Comparison of ENCODE assay signal across 1 cellular context in the genomic region with DNA sequence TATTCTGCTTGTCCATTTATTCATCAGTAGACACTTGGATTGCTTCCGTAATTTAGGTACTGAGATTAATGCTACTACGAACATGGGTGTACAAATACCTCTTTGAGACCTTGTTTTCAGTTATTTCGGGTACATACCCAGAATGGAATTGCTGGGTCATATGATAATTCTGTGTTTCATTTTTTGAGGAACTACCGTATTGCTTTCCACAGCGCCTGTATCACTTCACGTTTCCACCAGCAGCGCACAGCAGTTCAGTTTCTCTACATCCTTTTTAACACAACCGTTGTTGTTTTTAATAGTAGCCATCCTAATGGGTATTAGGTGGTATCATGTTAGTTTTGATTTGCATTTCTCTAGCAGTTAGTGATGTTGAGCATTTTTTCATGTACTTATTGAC.
TF ChIP-seq lines count a peak whose summit lies in the region.

No MANE protein-coding gene starts in this region.

TF ChIP-seq in GM12878, 131 proteins besides CTCF, POLR2A, EP300 and RAD21:
- TF ChIP-seq, protein P1, sequence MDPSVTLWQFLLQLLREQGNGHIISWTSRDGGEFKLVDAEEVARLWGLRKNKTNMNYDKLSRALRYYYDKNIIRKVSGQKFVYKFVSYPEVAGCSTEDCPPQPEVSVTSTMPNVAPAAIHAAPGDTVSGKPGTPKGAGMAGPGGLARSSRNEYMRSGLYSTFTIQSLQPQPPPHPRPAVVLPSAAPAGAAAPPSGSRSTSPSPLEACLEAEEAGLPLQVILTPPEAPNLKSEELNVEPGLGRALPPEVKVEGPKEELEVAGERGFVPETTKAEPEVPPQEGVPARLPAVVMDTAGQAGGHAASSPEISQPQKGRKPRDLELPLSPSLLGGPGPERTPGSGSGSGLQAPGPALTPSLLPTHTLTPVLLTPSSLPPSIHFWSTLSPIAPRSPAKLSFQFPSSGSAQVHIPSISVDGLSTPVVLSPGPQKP (IDR thresholded peaks at IDR 0.05; ENCODE audit: low read depth, low read length), result no peak
- no peak for TF ChIP-seq CBX5 (IDR thresholded peaks at IDR 0.05; ENCODE audit: low read depth)
- TF ChIP-seq, protein P2, sequence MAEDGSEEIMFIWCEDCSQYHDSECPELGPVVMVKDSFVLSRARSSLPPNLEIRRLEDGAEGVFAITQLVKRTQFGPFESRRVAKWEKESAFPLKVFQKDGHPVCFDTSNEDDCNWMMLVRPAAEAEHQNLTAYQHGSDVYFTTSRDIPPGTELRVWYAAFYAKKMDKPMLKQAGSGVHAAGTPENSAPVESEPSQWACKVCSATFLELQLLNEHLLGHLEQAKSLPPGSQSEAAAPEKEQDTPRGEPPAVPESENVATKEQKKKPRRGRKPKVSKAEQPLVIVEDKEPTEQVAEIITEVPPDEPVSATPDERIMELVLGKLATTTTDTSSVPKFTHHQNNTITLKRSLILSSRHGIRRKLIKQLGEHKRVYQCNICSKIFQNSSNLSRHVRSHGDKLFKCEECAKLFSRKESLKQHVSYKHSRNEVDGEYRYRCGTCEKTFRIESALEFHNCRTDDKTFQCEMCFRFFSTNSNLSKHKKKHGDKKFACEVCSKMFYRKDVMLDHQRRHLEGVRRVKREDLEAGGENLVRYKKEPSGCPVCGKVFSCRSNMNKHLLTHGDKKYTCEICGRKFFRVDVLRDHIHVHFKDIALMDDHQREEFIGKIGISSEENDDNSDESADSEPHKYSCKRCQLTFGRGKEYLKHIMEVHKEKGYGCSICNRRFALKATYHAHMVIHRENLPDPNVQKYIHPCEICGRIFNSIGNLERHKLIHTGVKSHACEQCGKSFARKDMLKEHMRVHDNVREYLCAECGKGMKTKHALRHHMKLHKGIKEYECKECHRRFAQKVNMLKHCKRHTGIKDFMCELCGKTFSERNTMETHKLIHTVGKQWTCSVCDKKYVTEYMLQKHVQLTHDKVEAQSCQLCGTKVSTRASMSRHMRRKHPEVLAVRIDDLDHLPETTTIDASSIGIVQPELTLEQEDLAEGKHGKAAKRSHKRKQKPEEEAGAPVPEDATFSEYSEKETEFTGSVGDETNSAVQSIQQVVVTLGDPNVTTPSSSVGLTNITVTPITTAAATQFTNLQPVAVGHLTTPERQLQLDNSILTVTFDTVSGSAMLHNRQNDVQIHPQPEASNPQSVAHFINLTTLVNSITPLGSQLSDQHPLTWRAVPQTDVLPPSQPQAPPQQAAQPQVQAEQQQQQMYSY (CRISPR knock-in tag; IDR thresholded peaks at IDR 0.05), result no peak
